16 cellular contexts compared by ENCODE assay signal in genomic region chr4:118036336-118036735, GRCh38. TPM values are rescaled to one million over a fixed set of nuclear protein-coding genes. Genes with fewer than 3 reads are reported as not detected.
DNase-seq lines count a peak whose midpoint lies in the region; TF ChIP-seq lines count a peak whose summit lies in the region.
"Had no signal": no experiment of that assay in that cellular context is flagged by ENCODE, and none has a peak within 500 bp of the region (broad histone marks: within the 10 kb centered on the region; RNA-seq: fewer than 3 reads in every experiment).

No MANE protein-coding gene starts in this region.

- 0 out of 2 replicates have a peak, but pooled peaks cover 6% of the 10 kb centered on the region for H3K4me1 ChIP-seq in SJCRH30

- H3K27ac Mint-ChIP-seq in nephron (no peak overlapping the region), type B pancreatic cell (no peak overlapping the region)
- H3K27ac Mint-ChIP-seq: B cell; CD4-positive, alpha-beta T cell; GM23338; IgD-negative memory B cell had no signal

- no peak overlapping the region for H3K4me3 ChIP-seq in SJCRH30
- H3K4me3 ChIP-seq: GM23338 had no signal

- no peaks in the 10 kb centered on the region for H3K27me3 ChIP-seq in SJCRH30

- H3K36me3 Mint-ChIP-seq in nephron (ENCODE audit: low read depth) (no peaks in the 10 kb centered on the region), type B pancreatic cell (no peaks in the 10 kb centered on the region)
- H3K36me3 Mint-ChIP-seq: IgD-negative memory B cell had no signal

- H3K4me1 Mint-ChIP-seq in nephron, result peaks cover 11% of the 10 kb centered on the region
- H3K4me1 Mint-ChIP-seq in type B pancreatic cell (ENCODE audit: unreplicated experiment), result peaks cover 5% of the 10 kb centered on the region

- DNase-seq in NCI-H1105 treated with DMSO at 0.1 percent for 48 hours (lab: John Stamatoyannopoulos, UW) (peak; percentile 26), NCI-H1105 (lab: John Stamatoyannopoulos, UW) (no peak), NCI-H69 (lab: John Stamatoyannopoulos, UW) (peak; percentile 35), SJCRH30 (peak; percentile 29 to 59), NCI-H1092 (lab: John Stamatoyannopoulos, UW) (no peak), A172 (ENCODE audit: low spot score) (no peak), type B pancreatic cell (ENCODE audit: extremely low spot score, unreplicated experiment) (no peak)
- DNase-seq: 8988T; ACHN; CD4-positive, alpha-beta T cell; H7 had no signal

- H3K27me3 Mint-ChIP-seq in nephron (ENCODE audit: low read depth) (no peaks in the 10 kb centered on the region), type B pancreatic cell (peaks cover 24% of the 10 kb centered on the region)

- H3K4me3 Mint-ChIP-seq in nephron (peak overlapping the region in 2 of 3 experiments; percentile 28 to 38), type B pancreatic cell (no peak overlapping the region)
- H3K4me3 Mint-ChIP-seq: B cell; CD4-positive, alpha-beta T cell; GM23338; IgD-negative memory B cell had no signal

- TF ChIP-seq CTCF in nephron (IDR thresholded peaks at IDR 0.05; ENCODE audit: unreplicated experiment in 3 of 3) (no peak), type B pancreatic cell (conservative IDR thresholded peaks at IDR 0.05) (no peak)

- no peaks in the 10 kb centered on the region for H3K36me3 ChIP-seq in SJCRH30

- no peaks in the 10 kb centered on the region for H3K9me3 ChIP-seq in SJCRH30 (replicated peaks)

- H3K27ac ChIP-seq in SJCRH30, result no peak overlapping the region

- H3K9me3 Mint-ChIP-seq in nephron (no peaks in the 10 kb centered on the region), type B pancreatic cell (no peaks in the 10 kb centered on the region)
- H3K9me3 Mint-ChIP-seq: CD4-positive, alpha-beta T cell; GM23338 had no signal

RNA-seq across cellular contexts. Expression of gene NDST3, which starts 2.0 kb away (rescaled TPM):
- 1.7 and 1.9 TPM in 2 replicates for total RNA-seq in SJCRH30 (2014; rRNA removed; shearing (Covaris generic))
- total RNA-seq in A172 (2014; rRNA removed; shearing (Covaris generic)), result 0.74 and 1.7 TPM in 2 replicates
- 1.5 and 2.7 TPM in 2 replicates for total RNA-seq in type B pancreatic cell (ENCODE audit: low replicate concordance)
- total RNA-seq: B cell; CD4-positive, alpha-beta T cell; HT-29 had no signal

Comparison
In these comparisons a context has a peak if more than half of its experiments do, and no peak if none do; other contexts are left out.
1. DNase-seq: peak in NCI-H1105 treated with DMSO at 0.1 percent for 48 hours (single experiment), NCI-H69 (single experiment) and SJCRH30 (2 of 2); none in NCI-H1105 (single experiment), NCI-H1092 (single experiment), A172 (single experiment) and type B pancreatic cell (single experiment).